ENCODE assay signal across 23 cellular contexts in genomic region chr1:43134068-43134467, GRCh38. TPM values are rescaled to one million over a fixed set of nuclear protein-coding genes. Genes with fewer than 3 reads are reported as not detected.
"Had no signal": no experiment of that assay in that cellular context is flagged by ENCODE, and none has a peak within 500 bp of the region (broad histone marks: within the 10 kb centered on the region; RNA-seq: fewer than 3 reads in every experiment).

No MANE protein-coding gene starts in this region.

- H3K9ac ChIP-seq: neural progenitor cell had no signal

- H3K4me3 Mint-ChIP-seq: activated naive CD8-positive, alpha-beta T cell; activated T-helper 1 cell treated with anti-CD3 and anti-CD28 coated beads, Interleukin-12 subunit alpha, Interleukin-12 subunit beta, Interleukin-2, Interleukin-4 antibody, amounts not matched to agents 30 ng/mL and 10 ng/mL and 1 ng/mL, durations not matched to agents 14 hours and 24 hours and 36 hours; dendritic cell treated with granulocyte-macrophage colony-stimulating factor and Interleukin-4, amounts not matched to agents 40 ng/mL and 50 ng/mL, for 4 days; neural progenitor cell; stimulated activated naive CD8-positive, alpha-beta T cell treated with anti-CD3 and anti-CD28 coated beads, Interleukin-15, Interleukin-2, amounts not matched to agents 100 ng/mL and 50 ng/mL, for 24 hours; T-helper 1 cell treated with Interleukin-12 subunit alpha and Interleukin-12 subunit beta and Interleukin-4 antibody, amounts not matched to agents 30 μg/mL and 1 μg/mL, for 36 hours had no signal

- H3K36me3 ChIP-seq: left ventricle myocardium inferior, neural progenitor cell, transverse colon, vagina had no signal

- FAIRE-seq: kidney had no signal

- H3K4me1 Mint-ChIP-seq: neural progenitor cell had no signal

- H3K27me3 ChIP-seq: foreskin keratinocyte, neural progenitor cell, vagina had no signal

- H3K9me3 ChIP-seq: psoas muscle, transverse colon, vagina had no signal

- H3K36me3 Mint-ChIP-seq: activated naive CD8-positive, alpha-beta T cell had no signal

- H3K4me2 ChIP-seq: neural progenitor cell had no signal

- H3K4me1 ChIP-seq: neural progenitor cell, psoas muscle, transverse colon had no signal

- DNase-seq: activated CD4-positive, alpha-beta T cell treated with anti-CD3 and anti-CD28 coated beads, Interleukin-2, amount 50 U/mL, for 48 hours; activated T-cell treated with anti-CD3 and anti-CD28 coated beads for 4 hours; amniotic stem cell; effector memory CD4-positive, alpha-beta T cell; foreskin keratinocyte; glutamatergic neuron; hypothalamus; kidney; left ventricle myocardium inferior; mammary epithelial cell; psoas muscle; right cardiac atrium; stimulated activated CD4-positive, alpha-beta T cell treated with anti-CD3 and anti-CD28 coated beads, Interleukin-2, amount 100 ng/mL, for 48 hours; transverse colon had no signal

- ATAC-seq: foreskin keratinocyte, psoas muscle, right cardiac atrium had no signal

- H3K27ac Mint-ChIP-seq: activated naive CD8-positive, alpha-beta T cell; activated T-helper 1 cell treated with anti-CD3 and anti-CD28 coated beads, Interleukin-12 subunit alpha, Interleukin-12 subunit beta, Interleukin-2, Interleukin-4 antibody, amounts not matched to agents 30 ng/mL and 10 ng/mL and 1 ng/mL, durations not matched to agents 14 hours and 24 hours and 36 hours; dendritic cell treated with granulocyte-macrophage colony-stimulating factor and Interleukin-4, amounts not matched to agents 40 ng/mL and 50 ng/mL, for 4 days; neural progenitor cell; stimulated activated naive CD8-positive, alpha-beta T cell treated with anti-CD3 and anti-CD28 coated beads, Interleukin-15, Interleukin-2, amounts not matched to agents 100 ng/mL and 50 ng/mL, for 24 hours; T-helper 1 cell treated with Interleukin-12 subunit alpha and Interleukin-12 subunit beta and Interleukin-4 antibody, amounts not matched to agents 30 μg/mL and 1 μg/mL, for 36 hours had no signal

- H2AFZ ChIP-seq: neural progenitor cell had no signal

- H3K4me3 ChIP-seq: left ventricle myocardium inferior, neural progenitor cell, psoas muscle, skin epidermis, transverse colon, vagina had no signal

- H3K27ac ChIP-seq: foreskin keratinocyte, left ventricle myocardium inferior, neural progenitor cell, psoas muscle, skin epidermis, transverse colon, vagina, VCaP had no signal

- H3K9me3 Mint-ChIP-seq: activated T-helper 1 cell treated with anti-CD3 and anti-CD28 coated beads, Interleukin-12 subunit alpha, Interleukin-12 subunit beta, Interleukin-2, Interleukin-4 antibody, amounts not matched to agents 30 ng/mL and 10 ng/mL and 1 ng/mL, durations not matched to agents 14 hours and 24 hours and 36 hours; dendritic cell treated with granulocyte-macrophage colony-stimulating factor and Interleukin-4, amounts not matched to agents 40 ng/mL and 50 ng/mL, for 4 days; stimulated activated naive CD8-positive, alpha-beta T cell treated with anti-CD3 and anti-CD28 coated beads, Interleukin-15, Interleukin-2, amounts not matched to agents 100 ng/mL and 50 ng/mL, for 24 hours; T-helper 1 cell treated with Interleukin-12 subunit alpha and Interleukin-12 subunit beta and Interleukin-4 antibody, amounts not matched to agents 30 μg/mL and 1 μg/mL, for 36 hours had no signal

RNA-seq across cellular contexts. Expression of gene CFAP57, which starts 38.1 kb away (rescaled TPM):
- total RNA-seq: activated T-helper 1 cell treated with anti-CD3 and anti-CD28 coated beads, Interleukin-12 subunit alpha, Interleukin-12 subunit beta, Interleukin-2, Interleukin-4 antibody, amounts not matched to agents 30 ng/mL and 10 ng/mL and 1 ng/mL, durations not matched to agents 14 hours and 24 hours and 36 hours; left ventricle myocardium inferior; transverse colon; vagina had no signal
